ENCODE assay signal across 20 cellular contexts in genomic region chr2:598043-598802, GRCh38.
"Had no signal": no experiment of that assay in that cellular context is flagged by ENCODE, and none has a peak within 500 bp of the region (broad histone marks: within the 10 kb centered on the region; RNA-seq: fewer than 3 reads in every experiment).

No MANE protein-coding gene starts in this region.

- H3K4me1 ChIP-seq: heart right ventricle, left lung, pancreas had no signal

- H3K36me3 ChIP-seq: heart right ventricle, left lung, pancreas, thoracic aorta had no signal

- DNase-seq: activated CD4-positive, alpha-beta T cell treated with anti-CD3 and anti-CD28 coated beads for 1 hour; activated CD4-positive, alpha-beta T cell treated with anti-CD3 and anti-CD28 coated beads, Interleukin-2, amount 50 U/mL, for 48 hours; activated naive CD8-positive, alpha-beta T cell treated with anti-CD3 and anti-CD28 coated beads, Interleukin-2, amount 10 ng/mL, durations not matched to agents 7 days and 5 days; activated T-cell treated with anti-CD3 and anti-CD28 coated beads, Interleukin-2, amount 50 U/mL, for 48 hours; anterior cingulate cortex; effector CD4-positive, alpha-beta T cell; heart right ventricle; islet precursor cell; left lung; stimulated activated CD4-positive, alpha-beta T cell treated with anti-CD3 and anti-CD28 coated beads, Interleukin-4, amount 100 ng/mL, for 1 hour; stimulated activated CD8-positive, alpha-beta memory T cell treated with anti-CD3 and anti-CD28 coated beads, Interleukin-4, amount 100 ng/mL, for 48 hours; stimulated activated naive CD8-positive, alpha-beta T cell treated with anti-CD3 and anti-CD28 coated beads, Interleukin-15, Interleukin-2, amounts not matched to agents 100 U/mL and 50 U/mL, for 24 hours had no signal

- H3K4me1 Mint-ChIP-seq: activated naive CD8-positive, alpha-beta T cell treated with anti-CD3 and anti-CD28 coated beads, Interleukin-2, amount 10 ng/mL, durations not matched to agents 7 days and 5 days had no signal

- H3K36me3 Mint-ChIP-seq: activated naive CD8-positive, alpha-beta T cell treated with anti-CD3 and anti-CD28 coated beads, Interleukin-2, amount 10 ng/mL, durations not matched to agents 7 days and 5 days; natural killer cell treated with Interleukin-12 subunit alpha and Interleukin-12 subunit beta and Interleukin-15 and Interleukin-18, amount 100 ng/mL, for 72 hours had no signal

- H3K9me3 ChIP-seq: heart right ventricle, left lung, pancreas, thoracic aorta had no signal

- H3K9me3 Mint-ChIP-seq: activated naive CD8-positive, alpha-beta T cell treated with anti-CD3 and anti-CD28 coated beads, Interleukin-2, amount 10 ng/mL, durations not matched to agents 7 days and 5 days; natural killer cell treated with Interleukin-12 subunit alpha and Interleukin-12 subunit beta and Interleukin-15 and Interleukin-18, amount 100 ng/mL, for 72 hours; T-helper 2 cell treated with Interferon-gamma antibody and Interleukin-4, amounts not matched to agents 5 μg/mL and 100 μg/mL, for 36 hours had no signal

- H3K4me3 ChIP-seq: coronary artery, heart right ventricle, left lung, pancreas, thoracic aorta had no signal

- H3K27ac ChIP-seq: coronary artery, heart right ventricle, left lung, pancreas, thoracic aorta had no signal

- H3K27ac Mint-ChIP-seq: activated naive CD8-positive, alpha-beta T cell treated with anti-CD3 and anti-CD28 coated beads, Interleukin-2, amount 10 ng/mL, durations not matched to agents 7 days and 5 days; natural killer cell treated with Interleukin-12 subunit alpha and Interleukin-12 subunit beta and Interleukin-15 and Interleukin-18, amount 100 ng/mL, for 72 hours; T-helper 2 cell treated with Interferon-gamma antibody and Interleukin-4, amounts not matched to agents 5 μg/mL and 100 μg/mL, for 36 hours had no signal

- H3K4me3 Mint-ChIP-seq: activated naive CD8-positive, alpha-beta T cell treated with anti-CD3 and anti-CD28 coated beads, Interleukin-2, amount 10 ng/mL, durations not matched to agents 7 days and 5 days; natural killer cell treated with Interleukin-12 subunit alpha and Interleukin-12 subunit beta and Interleukin-15 and Interleukin-18, amount 100 ng/mL, for 72 hours; T-helper 2 cell treated with Interferon-gamma antibody and Interleukin-4, amounts not matched to agents 5 μg/mL and 100 μg/mL, for 36 hours had no signal

- H3K27me3 ChIP-seq: left lung, pancreas had no signal

- FAIRE-seq: bronchial epithelial cell, endothelial cell of umbilical vein, frontal cortex, pancreas had no signal
